ENCODE assay signal across 18 cellular contexts in genomic region chr17:47603830-47604229, GRCh38. TPM values are rescaled to one million over a fixed set of nuclear protein-coding genes. Genes with fewer than 3 reads are reported as not detected.
DNase-seq lines count a peak whose midpoint lies in the region; ATAC-seq and TF ChIP-seq lines count a peak whose summit lies in the region.
"Had no signal": no experiment of that assay in that cellular context is flagged by ENCODE, and none has a peak within 500 bp of the region (broad histone marks: within the 10 kb centered on the region; RNA-seq: fewer than 3 reads in every experiment).

No MANE protein-coding gene starts in this region.

- H3K4me3 ChIP-seq in Karpas-422 (ENCODE audit: low read length) (no peak overlapping the region), osteoblast (ENCODE audit: insufficient read depth, low read length) (no peak overlapping the region), HAP-1 (no peak overlapping the region)
- H3K4me3 ChIP-seq: GM12878, MG63 had no signal

- H3K4me1 ChIP-seq in Karpas-422 (ENCODE audit: low read length) (peaks cover 13% of the 10 kb centered on the region), osteoblast (ENCODE audit: insufficient read depth, low read length) (peaks cover 25% of the 10 kb centered on the region), HAP-1 (peaks cover 24% of the 10 kb centered on the region)

- no peak overlapping the region for H3K9ac ChIP-seq in Karpas-422 (ENCODE audit: low read length)

- no peaks in the 10 kb centered on the region for H3K9me2 ChIP-seq in Karpas-422 (replicated peaks; ENCODE audit: insufficient read depth, low read length)

- H3K27me3 Mint-ChIP-seq in activated T-helper 17 cell treated with anti-CD3 and anti-CD28 coated beads, Interleukin-2, amount 50 U/mL, for 72 hours = no peaks in the 10 kb centered on the region
- H3K27me3 Mint-ChIP-seq: activated naive CD8-positive, alpha-beta T cell; CD4-positive, alpha-beta T cell had no signal

- H3K27me3 ChIP-seq in Karpas-422 (ENCODE audit: low read length) (no peaks in the 10 kb centered on the region), osteoblast (ENCODE audit: insufficient read depth, low read length) (no peaks in the 10 kb centered on the region), HAP-1 (ENCODE audit: low read depth) (no peaks in the 10 kb centered on the region)
- H3K27me3 ChIP-seq: MG63 had no signal

- ATAC-seq in activated T-helper 17 cell treated with anti-CD3 and anti-CD28 coated beads, Interleukin-2, amount 50 U/mL, for 72 hours (replicated peaks) = no peak
- ATAC-seq: activated CD4-positive, CD25-positive, alpha-beta regulatory T cell treated with anti-CD3 and anti-CD28 coated beads, Interleukin-2, amount 50 U/mL, for 24 hours; GM12878 had no signal

- H3K9me3 ChIP-seq in Karpas-422 (ENCODE audit: low read length) (no peaks in the 10 kb centered on the region), osteoblast (ENCODE audit: low read depth, low read length) (no peaks in the 10 kb centered on the region), HAP-1 (no peaks in the 10 kb centered on the region)
- H3K9me3 ChIP-seq: MG63 had no signal

- in situ Hi-C loops in HAP-1 (cut with MboI; ENCODE audit: low sequenced_read_pairs) = loop anchor here (25.0 kb wide), 3 partner anchors 242 to 467 kb away; no protein-coding TSS in a partner anchor

- TF ChIP-seq CTCF in osteoblast (IDR thresholded peaks at IDR 0.05; ENCODE audit: extremely low read depth, low read depth, low read length) = no peak

- peak overlapping the region; percentile 63 for H3K27ac Mint-ChIP-seq in activated T-helper 17 cell treated with anti-CD3 and anti-CD28 coated beads, Interleukin-2, amount 50 U/mL, for 72 hours
- H3K27ac Mint-ChIP-seq: CD4-positive, alpha-beta T cell; T-helper 1 cell treated with Interleukin-12 subunit alpha and Interleukin-12 subunit beta and Interleukin-4 antibody, amounts not matched to agents 30 μg/mL and 1 μg/mL, for 36 hours had no signal

- H3K27ac ChIP-seq in Karpas-422 (ENCODE audit: low read length) (peak overlapping the region; percentile 6; the same call in 1 of the 2 replicates), osteoblast (ENCODE audit: low read depth, low read length) (peak overlapping the region; percentile 83)

- no peak overlapping the region for H3K4me2 ChIP-seq in Karpas-422 (ENCODE audit: low read depth, low read length, poor library complexity, severe bottlenecking)
- peak overlapping the region; percentile 45 for H3K4me2 ChIP-seq in osteoblast (ENCODE audit: insufficient read depth, low read length)

- no peaks in the 10 kb centered on the region for H3K9me3 Mint-ChIP-seq in activated T-helper 17 cell treated with anti-CD3 and anti-CD28 coated beads, Interleukin-2, amount 50 U/mL, for 72 hours
- H3K9me3 Mint-ChIP-seq: CD4-positive, alpha-beta T cell; T-helper 1 cell treated with Interleukin-12 subunit alpha and Interleukin-12 subunit beta and Interleukin-4 antibody, amounts not matched to agents 30 μg/mL and 1 μg/mL, for 36 hours had no signal

- peaks cover 95% of the 10 kb centered on the region for H3K36me3 Mint-ChIP-seq in activated T-helper 17 cell treated with anti-CD3 and anti-CD28 coated beads, Interleukin-2, amount 50 U/mL, for 72 hours (ENCODE audit: low read depth)

- H3K4me1 Mint-ChIP-seq in activated T-helper 17 cell treated with anti-CD3 and anti-CD28 coated beads, Interleukin-2, amount 50 U/mL, for 72 hours = peaks cover 5% of the 10 kb centered on the region

- H4K20me1 ChIP-seq in Karpas-422 (ENCODE audit: insufficient read depth, low read depth, low read length) = no peaks in the 10 kb centered on the region
- H4K20me1 ChIP-seq in osteoblast (ENCODE audit: insufficient read depth, low read length) = no peaks in the 10 kb centered on the region

- 0 out of 2 replicates have a peak, but pooled peaks cover 3% of the 10 kb centered on the region for H3K79me2 ChIP-seq in Karpas-422 (ENCODE audit: low read length)
- H3K79me2 ChIP-seq in osteoblast (ENCODE audit: insufficient read depth, low read length) = no peaks in the 10 kb centered on the region

- peaks cover 37% of the 10 kb centered on the region for H3K36me3 ChIP-seq in Karpas-422 (ENCODE audit: insufficient read depth, low read length)
- H3K36me3 ChIP-seq in osteoblast (ENCODE audit: insufficient read depth, low read length) = peaks cover 58% of the 10 kb centered on the region
- peaks cover 56% of the 10 kb centered on the region for H3K36me3 ChIP-seq in HAP-1 (replicated peaks)

- no peak overlapping the region for H3K4me3 Mint-ChIP-seq in activated T-helper 17 cell treated with anti-CD3 and anti-CD28 coated beads, Interleukin-2, amount 50 U/mL, for 72 hours
- H3K4me3 Mint-ChIP-seq: activated naive CD8-positive, alpha-beta T cell; CD4-positive, alpha-beta T cell; T-helper 1 cell treated with Interleukin-12 subunit alpha and Interleukin-12 subunit beta and Interleukin-4 antibody, amounts not matched to agents 30 μg/mL and 1 μg/mL, for 36 hours had no signal

- DNase-seq in DMS 273 (lab: John Stamatoyannopoulos, UW; ENCODE audit: unreplicated experiment) = peak; percentile 67
- DNase-seq in Karpas-422 = peak; percentile 31
- DNase-seq in osteoblast (ENCODE audit: insufficient read length, low spot score, missing footprints) = no peak
- no peak for DNase-seq in HuH-7.5 (ENCODE audit: low spot score)
- no peak for DNase-seq in HAP-1 (ENCODE audit: low spot score in 2 of 2)
- no peak for DNase-seq in stimulated activated CD4-positive, alpha-beta T cell treated with anti-CD3 and anti-CD28 coated beads, Interleukin-4, amount 100 ng/mL, for 4 hours
- DNase-seq: CD4-positive, alpha-beta T cell; hippocampal formation; MG63; NCI-H446; stimulated activated CD4-positive, alpha-beta T cell treated with anti-CD3 and anti-CD28 coated beads, Interleukin-1b, Interleukin-23, amount 100 ng/mL, for 48 hours; stimulated activated CD8-positive, alpha-beta memory T cell treated with anti-CD3 and anti-CD28 coated beads, Interleukin-4, amount 100 ng/mL, for 48 hours; trophoblast cell had no signal

- H2AFZ ChIP-seq in Karpas-422 (ENCODE audit: low read length) = no peak overlapping the region
- H2AFZ ChIP-seq in osteoblast (ENCODE audit: low read length) = no peak overlapping the region

RNA-seq across cellular contexts. Expression of gene KPNB1, which starts 45.9 kb away (rescaled TPM):
- 152 and 184 TPM in 2 replicates for total RNA-seq in Karpas-422 (2014; rRNA removed; shearing (Covaris generic); ENCODE audit: low replicate concordance)
- total RNA-seq in activated T-helper 17 cell treated with anti-CD3 and anti-CD28 coated beads, Interleukin-2, amount 50 U/mL, for 72 hours = 100 to 1,000 TPM; 451 to 724 TPM
- 331 and 351 TPM in 2 replicates for total RNA-seq in osteoblast

Comparison
In these comparisons a context has a peak if more than half of its experiments do, and no peak if none do; other contexts are left out.
1. DNase-seq: peak in DMS 273 (single experiment) and Karpas-422 (single experiment); none in osteoblast (single experiment), HuH-7.5 (single experiment), HAP-1 (0 of 2) and stimulated activated CD4-positive, alpha-beta T cell treated with anti-CD3 and anti-CD28 coated beads, Interleukin-4, amount 100 ng/mL, for 4 hours (0 of 2).